ENCODE assay signal across 1 cellular context in genomic region chr3:153961498-153961897, GRCh38.
TF ChIP-seq lines count a peak whose summit lies in the region.

No MANE protein-coding gene starts in this region.

TF ChIP-seq in H1, 55 proteins besides CTCF, POLR2A, EP300 and RAD21:
- TF ChIP-seq CBX8 (IDR thresholded peaks at IDR 0.05; ENCODE audit: borderline replicate concordance, low read depth, low read length) (no peak), ATF3 (IDR thresholded peaks at IDR 0.05; ENCODE audit: insufficient read depth, low read depth, low read length) (no peak), ASH2L (IDR thresholded peaks at IDR 0.05; ENCODE audit: low read length) (no peak), SUZ12 (IDR thresholded peaks at IDR 0.05; ENCODE audit: low read length) (no peak), BCL11A (IDR thresholded peaks at IDR 0.05; ENCODE audit: low read depth in 2 of 2, low read length in 2 of 2) (no peak), CHD1 (IDR thresholded peaks at IDR 0.05; ENCODE audit: low read depth, low read length) (no peak)
